10 cellular contexts compared by ENCODE assay signal in genomic region chr3:54988302-54989022, GRCh38.
DNase-seq lines count a peak whose midpoint lies in the region; ATAC-seq and TF ChIP-seq lines count a peak whose summit lies in the region.
"Had no signal": no experiment of that assay in that cellular context is flagged by ENCODE, and none has a peak within 500 bp of the region (broad histone marks: within the 10 kb centered on the region; RNA-seq: fewer than 3 reads in every experiment).

No MANE protein-coding gene starts in this region.

- H3K4me2 ChIP-seq in osteoblast (ENCODE audit: insufficient read depth, low read length), result no peak overlapping the region

- no peaks in the 10 kb centered on the region for H4K20me1 ChIP-seq in osteoblast (ENCODE audit: insufficient read depth, low read length)

- ATAC-seq in right cardiac atrium (peak; percentile 63 to 86), GM19463 (IDR thresholded peaks at IDR 0.05; ENCODE audit: unreplicated experiment) (no peak)
- ATAC-seq in stimulated activated naive B cell treated with anti-CD40 and anti-IgM and Interleukin-4, amounts not matched to agents 10 μg/mL and 1 μg/mL and 100 μg/mL, for 72 hours (replicated peaks), result no peak

- H3K4me3 Mint-ChIP-seq in stimulated activated naive B cell treated with anti-CD40 and anti-IgM and Interleukin-4, amounts not matched to agents 10 μg/mL and 1 μg/mL and 100 μg/mL, for 72 hours, result no peak overlapping the region

- TF ChIP-seq POLR2A in adrenal gland (IDR thresholded peaks at IDR 0.05), result no peak

- intact Hi-C loops in adrenal gland (cut with DNase I) (no loop called here), right cardiac atrium (cut with DNase I) (no loop called here)

- H3K9me3 Mint-ChIP-seq in stimulated activated naive B cell treated with anti-CD40 and anti-IgM and Interleukin-4, amounts not matched to agents 10 μg/mL and 1 μg/mL and 100 μg/mL, for 72 hours, result peaks cover 4 to 6% of the 10 kb centered on the region in 2 donors

- no peaks in the 10 kb centered on the region for H3K4me1 Mint-ChIP-seq in stimulated activated naive B cell treated with anti-CD40 and anti-IgM and Interleukin-4, amounts not matched to agents 10 μg/mL and 1 μg/mL and 100 μg/mL, for 72 hours

- H3K27me3 Mint-ChIP-seq in stimulated activated naive B cell treated with anti-CD40 and anti-IgM and Interleukin-4, amounts not matched to agents 10 μg/mL and 1 μg/mL and 100 μg/mL, for 72 hours, result no peaks in the 10 kb centered on the region

- H3K36me3 ChIP-seq in adrenal gland (replicated peaks in 1 of 2) (no peaks in the 10 kb centered on the region), osteoblast (ENCODE audit: insufficient read depth, low read length) (no peaks in the 10 kb centered on the region)

- H3K27ac ChIP-seq in adrenal gland, result no peak overlapping the region
- no peak overlapping the region for H3K27ac ChIP-seq in right cardiac atrium (ENCODE audit: low read length)
- H3K27ac ChIP-seq in osteoblast (ENCODE audit: low read depth, low read length), result no peak overlapping the region

- H3K79me2 ChIP-seq in osteoblast (ENCODE audit: insufficient read depth, low read length), result no peaks in the 10 kb centered on the region

- H3K9me3 ChIP-seq in adrenal gland (replicated peaks in 1 of 3), result no peaks in the 10 kb centered on the region
- no peaks in the 10 kb centered on the region for H3K9me3 ChIP-seq in right cardiac atrium (ENCODE audit: control insufficient read depth, low read length)
- no peaks in the 10 kb centered on the region for H3K9me3 ChIP-seq in osteoblast (ENCODE audit: low read depth, low read length)

- H3K27me3 ChIP-seq in adrenal gland, result no peaks in the 10 kb centered on the region
- H3K27me3 ChIP-seq in right cardiac atrium (ENCODE audit: control insufficient read depth, insufficient read depth), result no peaks in the 10 kb centered on the region
- H3K27me3 ChIP-seq in osteoblast (ENCODE audit: insufficient read depth, low read length), result no peaks in the 10 kb centered on the region

- peak; percentile 58 for DNase-seq in HFF-Myc (ENCODE audit: extremely low read depth, low read depth)
- DNase-seq in adrenal gland, result peak; percentile 33 to 79 (median 62)
- peak in 2 of 3 donors; percentile 55 to 67 for DNase-seq in right cardiac atrium
- peak; percentile 62 for DNase-seq in smooth muscle cell of the brain vasculature (ENCODE audit: low read depth, low spot score)
- no peak for DNase-seq in stimulated activated naive B cell treated with anti-CD40 and anti-IgM and Interleukin-4, amounts not matched to agents 10 μg/mL and 1 μg/mL and 100 μg/mL, for 72 hours
- no peak for DNase-seq in osteoblast (ENCODE audit: insufficient read length, low spot score, missing footprints)
- no peak for DNase-seq in NCI-H2227 treated with DMSO at 0.1 percent for 48 hours (lab: John Stamatoyannopoulos, UW)
- DNase-seq: effector memory CD4-positive, alpha-beta T cell; NCI-H1092 treated with DMSO at 0.1 percent for 48 hours had no signal

- H3K27ac Mint-ChIP-seq in stimulated activated naive B cell treated with anti-CD40 and anti-IgM and Interleukin-4, amounts not matched to agents 10 μg/mL and 1 μg/mL and 100 μg/mL, for 72 hours, result no peak overlapping the region

- peaks cover 0 to 12% of the 10 kb centered on the region in 2 donors for H3K4me1 ChIP-seq in adrenal gland (replicated peaks in 1 of 2)
- H3K4me1 ChIP-seq in right cardiac atrium (ENCODE audit: control insufficient read depth, insufficient read depth, low read length), result peaks cover 5% of the 10 kb centered on the region
- H3K4me1 ChIP-seq in osteoblast (ENCODE audit: insufficient read depth, low read length), result peaks cover 9% of the 10 kb centered on the region

- no peak overlapping the region for H2AFZ ChIP-seq in osteoblast (ENCODE audit: low read length)

- no peaks in the 10 kb centered on the region for H3K36me3 Mint-ChIP-seq in stimulated activated naive B cell treated with anti-CD40 and anti-IgM and Interleukin-4, amounts not matched to agents 10 μg/mL and 1 μg/mL and 100 μg/mL, for 72 hours

- 49 to 62% (median 60%) methylated on average over 5 of the region's 5 CpGs for WGBS in adrenal gland, 4 donors
- 43% methylated on average over 5 of the region's 5 CpGs for WGBS in right cardiac atrium

- H3K4me3 ChIP-seq in HFF-Myc (replicated peaks; ENCODE audit: low read depth, low read length) (no peak overlapping the region), adrenal gland (no peak overlapping the region), right cardiac atrium (ENCODE audit: low read length) (no peak overlapping the region), osteoblast (ENCODE audit: insufficient read depth, low read length) (no peak overlapping the region)

- TF ChIP-seq CTCF in HFF-Myc (IDR thresholded peaks at IDR 0.05; ENCODE audit: low read depth, low read length, missing control alignments), result no peak
- TF ChIP-seq CTCF in adrenal gland (IDR thresholded peaks at IDR 0.05), result no peak
- TF ChIP-seq CTCF in osteoblast (IDR thresholded peaks at IDR 0.05; ENCODE audit: extremely low read depth, low read depth, low read length), result no peak

Comparison
In these comparisons a context has a peak if more than half of its experiments do, and no peak if none do; other contexts are left out.
1. DNase-seq: peak in HFF-Myc (single experiment), adrenal gland (7 of 7), right cardiac atrium (2 of 3) and smooth muscle cell of the brain vasculature (single experiment); none in stimulated activated naive B cell treated with anti-CD40 and anti-IgM and Interleukin-4, amounts not matched to agents 10 μg/mL and 1 μg/mL and 100 μg/mL, for 72 hours (single experiment), osteoblast (single experiment) and NCI-H2227 treated with DMSO at 0.1 percent for 48 hours (single experiment).
2. ATAC-seq: peak in right cardiac atrium (2 of 2); none in stimulated activated naive B cell treated with anti-CD40 and anti-IgM and Interleukin-4, amounts not matched to agents 10 μg/mL and 1 μg/mL and 100 μg/mL, for 72 hours (0 of 2) and GM19463 (single experiment).